13 cellular contexts compared by ENCODE assay signal in the genomic region with DNA sequence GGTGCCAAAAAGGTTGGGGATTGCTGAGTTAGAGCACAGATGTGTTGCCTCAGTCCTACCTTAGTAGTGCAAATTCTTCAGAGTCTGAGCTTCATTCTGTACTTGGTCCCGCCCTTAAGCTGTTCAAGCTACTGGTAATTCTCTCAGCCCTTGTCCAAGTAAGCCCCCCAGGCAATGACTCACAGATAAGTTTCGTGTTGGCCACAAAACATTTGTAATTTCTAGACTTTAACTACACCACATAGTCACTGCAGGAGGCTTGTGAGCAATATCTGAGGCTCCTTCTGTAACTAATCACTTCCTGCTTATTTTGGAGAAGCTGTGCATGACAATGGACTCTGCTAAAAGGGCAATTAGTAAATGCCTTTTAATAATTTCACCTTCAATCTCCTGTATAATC.
A peak's percentile ranks its signal among the peaks of the same experiment; 100 is the strongest.
DNase-seq lines count a peak whose midpoint lies in the region; FAIRE-seq and TF ChIP-seq lines count a peak whose summit lies in the region.
"Had no signal": no experiment of that assay in that cellular context is flagged by ENCODE, and none has a peak within 500 bp of the region (broad histone marks: within the 10 kb centered on the region; RNA-seq: fewer than 3 reads in every experiment).

No MANE protein-coding gene starts in this region.

- H4K20me1 ChIP-seq in SU-DHL-6 (ENCODE audit: low read depth, low read length): no peaks in the 10 kb centered on the region
- H4K20me1 ChIP-seq: BLaER1 treated with 17β-estradiol and CSF1 and Interleukin-3, amounts not matched to agents 10 nM and 100 nM had no signal

- no peak overlapping the region for H3K4me3 ChIP-seq in SU-DHL-6 (ENCODE audit: insufficient read depth, low read length, poor library complexity, severe bottlenecking)
- no peak overlapping the region for H3K4me3 ChIP-seq in fibroblast of villous mesenchyme (ENCODE audit: low read depth, low read length)
- H3K4me3 ChIP-seq: BLaER1 treated with 17β-estradiol and CSF1 and Interleukin-3, amounts not matched to agents 10 nM and 100 nM; esophagus squamous epithelium had no signal

- FAIRE-seq in HTR-8/SVneo (lab: Jason Lieb, UNC): no peak

- H3K9me2 ChIP-seq in SU-DHL-6 (replicated peaks; ENCODE audit: insufficient read depth, low read length): no peaks in the 10 kb centered on the region

- H3K9ac ChIP-seq in SU-DHL-6 (ENCODE audit: low read length): no peak overlapping the region
- H3K9ac ChIP-seq: BLaER1 treated with 17β-estradiol and CSF1 and Interleukin-3, amounts not matched to agents 10 nM and 100 nM had no signal

- peak; percentile 9 for DNase-seq in ACHN
- DNase-seq in HTR-8/SVneo (ENCODE audit: insufficient read length, low spot score): peak; percentile 43
- peak; percentile 6 for DNase-seq in fibroblast of villous mesenchyme (ENCODE audit: low read depth)
- DNase-seq in NCI-H446 (lab: John Stamatoyannopoulos, UW): no peak
- no peak for DNase-seq in putamen (ENCODE audit: low spot score)
- no peak for DNase-seq in GM19238 (ENCODE audit: insufficient read length, low spot score)
- no peak for DNase-seq in NCI-H1436 treated with DMSO at 0.1 percent for 48 hours (lab: John Stamatoyannopoulos, UW)
- DNase-seq: activated gamma-delta T cell treated with Interleukin-2 at 50 U/mL for 16 hours; esophagus squamous epithelium; naive thymus-derived CD4-positive, alpha-beta T cell; NCI-H1092 had no signal

- H3F3A ChIP-seq in SU-DHL-6 (ENCODE audit: insufficient read depth): no peaks in the 10 kb centered on the region

- no peak overlapping the region for H3K27ac ChIP-seq in SU-DHL-6 (ENCODE audit: low read depth, low read length)
- H3K27ac ChIP-seq: esophagus squamous epithelium had no signal

- H3K79me2 ChIP-seq in SU-DHL-6 (ENCODE audit: insufficient read depth, low read length): no peaks in the 10 kb centered on the region

- no peaks in the 10 kb centered on the region; the same call in 1 of the 2 replicates for H3K9me3 ChIP-seq in SU-DHL-6 (ENCODE audit: insufficient read depth, low read length)
- H3K9me3 ChIP-seq: BLaER1 treated with 17β-estradiol and CSF1 and Interleukin-3, amounts not matched to agents 10 nM and 100 nM; esophagus squamous epithelium had no signal

- TF ChIP-seq CTCF in SU-DHL-6 (IDR thresholded peaks at IDR 0.05; ENCODE audit: insufficient read depth, low read length, poor library complexity, severe bottlenecking) (no peak), fibroblast of villous mesenchyme (IDR thresholded peaks at IDR 0.05; ENCODE audit: insufficient read depth, low read depth, low read length) (no peak)

- H3K4me2 ChIP-seq in SU-DHL-6 (ENCODE audit: low read depth, low read length, poor library complexity, severe bottlenecking): peak overlapping the region; percentile 31

- peak overlapping the region; percentile 88 for H2AFZ ChIP-seq in SU-DHL-6 (ENCODE audit: low read depth, low read length, severe bottlenecking)

- no peaks in the 10 kb centered on the region for H3K36me3 ChIP-seq in SU-DHL-6 (ENCODE audit: low read length)
- H3K36me3 ChIP-seq: BLaER1 treated with 17β-estradiol and CSF1 and Interleukin-3, amounts not matched to agents 10 nM and 100 nM; esophagus squamous epithelium had no signal

- in situ Hi-C loops in ACHN (cut with HindIII; ENCODE audit: low pct_ligation_motif_present, low pct_unique_long_range_greater_than_20kb, low sequenced_read_pairs): no loop called here

- H3K27me3 ChIP-seq in SU-DHL-6 (ENCODE audit: low read length): no peaks in the 10 kb centered on the region
- H3K27me3 ChIP-seq: BLaER1 treated with 17β-estradiol and CSF1 and Interleukin-3, amounts not matched to agents 10 nM and 100 nM; esophagus squamous epithelium had no signal

Comparison
In these comparisons a context has a peak if more than half of its experiments do, and no peak if none do; other contexts are left out.
1. DNase-seq: peak in ACHN (single experiment), HTR-8/SVneo (single experiment) and fibroblast of villous mesenchyme (single experiment); none in NCI-H446 (0 of 2), putamen (single experiment), GM19238 (single experiment) and NCI-H1436 treated with DMSO at 0.1 percent for 48 hours (single experiment).